In genomic region chr6:136520520-136520919, GRCh38 we compare ENCODE assay signal across 21 cellular contexts. TPM values are rescaled to one million over a fixed set of nuclear protein-coding genes. Genes with fewer than 3 reads are reported as not detected.
DNase-seq lines count a peak whose midpoint lies in the region; FAIRE-seq and TF ChIP-seq lines count a peak whose summit lies in the region.
"Had no signal": no experiment of that assay in that cellular context is flagged by ENCODE, and none has a peak within 500 bp of the region (broad histone marks: within the 10 kb centered on the region; RNA-seq: fewer than 3 reads in every experiment).

No MANE protein-coding gene starts in this region.

- no peak overlapping the region for H3K23ac ChIP-seq in H1 (ENCODE audit: insufficient read length)

- no peaks in the 10 kb centered on the region for H3K9me3 Mint-ChIP-seq in activated CD4-positive, alpha-beta memory T cell treated with anti-CD3 and anti-CD28 coated beads, Interleukin-2, amount 10 ng/mL, durations not matched to agents 7 days and 5 days

- H3K14ac ChIP-seq in H1 (ENCODE audit: insufficient read length) = peak overlapping the region; percentile 72

- no peak overlapping the region for H3K4ac ChIP-seq in H1 (replicated peaks; ENCODE audit: insufficient read length, low read depth, low read length)

- H4K5ac ChIP-seq in H1 (ENCODE audit: insufficient read length, low read depth, low read length) = no peak overlapping the region

- H3K56ac ChIP-seq in H1 (replicated peaks; ENCODE audit: insufficient read length, low read depth, low read length) = no peak overlapping the region

- no peak overlapping the region for H2BK120ac ChIP-seq in H1 (replicated peaks; ENCODE audit: low read depth, low read length)

- no peak overlapping the region for H4K8ac ChIP-seq in H1 (ENCODE audit: extremely low read depth, insufficient read depth, low read length)

- no peak for TF ChIP-seq EP300 in H1 (IDR thresholded peaks at IDR 0.05; ENCODE audit: borderline replicate concordance in 1 of 2, low read depth in 2 of 2, low read length in 2 of 2)

- peaks cover 14% of the 10 kb centered on the region; the same call in 1 of the 2 replicates for H3K79me1 ChIP-seq in H1 (ENCODE audit: low read depth, low read length)

- H3K27ac Mint-ChIP-seq in activated CD4-positive, alpha-beta memory T cell treated with anti-CD3 and anti-CD28 coated beads, Interleukin-2, amount 10 ng/mL, durations not matched to agents 7 days and 5 days = no peak overlapping the region

- H2BK20ac ChIP-seq in H1 (ENCODE audit: low read length) = no peak overlapping the region

- no peak overlapping the region for H3K4me3 ChIP-seq in H1 (ENCODE audit: extremely low read depth in 1 of 4, insufficient read depth in 2 of 4, low read depth in 3 of 4, low read length in 4 of 4)
- H3K4me3 ChIP-seq: GM12878, GM23248, K562 had no signal

- FAIRE-seq in H1 (lab: Jason Lieb, UNC) = no peak
- FAIRE-seq: A204.1, GM12878, K562 had no signal

- H3K79me2 ChIP-seq in H1 (ENCODE audit: control insufficient read depth in 1 of 2, insufficient read depth in 2 of 2, low read length in 2 of 2) = peaks cover 8 to 94% of the 10 kb centered on the region in 2 experiments; a peak in 3 of 4 replicates

- H3K4me1 ChIP-seq in H1 (replicated peaks in 1 of 4; ENCODE audit: control insufficient read depth in 3 of 4, insufficient read depth in 4 of 4, low read length in 3 of 4) = peaks cover 7 to 14% (median 11%) of the 10 kb centered on the region in 4 experiments; a peak in 6 of 7 replicates

- peaks cover 25% of the 10 kb centered on the region for H3K27me3 Mint-ChIP-seq in activated CD4-positive, alpha-beta memory T cell treated with anti-CD3 and anti-CD28 coated beads, Interleukin-2, amount 10 ng/mL, durations not matched to agents 7 days and 5 days

- 0 out of 2 replicates have a peak overlapping the region, but pooled peaks have one; percentile 19 for H2AK5ac ChIP-seq in H1 (ENCODE audit: low read depth, low read length)

- TF ChIP-seq POLR2A in H1 (IDR thresholded peaks at IDR 0.05; ENCODE audit: control extremely low read depth in 1 of 2, low read depth in 2 of 2, low read length in 2 of 2) = no peak

- H3K4me3 Mint-ChIP-seq in activated CD4-positive, alpha-beta memory T cell treated with anti-CD3 and anti-CD28 coated beads, Interleukin-2, amount 10 ng/mL, durations not matched to agents 7 days and 5 days = no peak overlapping the region

- H3K4me1 Mint-ChIP-seq in activated CD4-positive, alpha-beta memory T cell treated with anti-CD3 and anti-CD28 coated beads, Interleukin-2, amount 10 ng/mL, durations not matched to agents 7 days and 5 days = peaks cover 4% of the 10 kb centered on the region

- no peak for TF ChIP-seq RAD21 in H1 (IDR thresholded peaks at IDR 0.05 in 1 of 2, conservative IDR thresholded peaks at IDR 0.05 in 1 of 2; ENCODE audit: low read depth in 2 of 2, low read length in 2 of 2)

- no peak overlapping the region; the same call in 1 of the 2 replicates for H2BK12ac ChIP-seq in H1 (ENCODE audit: low read depth, low read length)

- DNase-seq in G401 (ENCODE audit: low spot score) (peak; percentile 53), SK-N-DZ (ENCODE audit: low spot score) (peak; percentile 13), H1 (ENCODE audit: low read depth in 1 of 2, low spot score in 2 of 2) (no peak), NCI-H345 treated with DMSO at 0.1 percent for 48 hours (lab: John Stamatoyannopoulos, UW; ENCODE audit: unreplicated experiment) (no peak), OCI-M1 (lab: John Stamatoyannopoulos, UW) (no peak), ACHN (no peak)
- no peak for DNase-seq in activated CD4-positive, alpha-beta memory T cell treated with anti-CD3 and anti-CD28 coated beads, Interleukin-2, amount 10 ng/mL, durations not matched to agents 7 days and 5 days
- DNase-seq: DND-41; GDM1; GM23248; NCI-H1048; NCI-H1436 treated with DMSO at 0.1 percent for 48 hours; NCI-H2081; NCI-H2227 treated with DMSO at 0.1 percent for 48 hours; NCI-H524 treated with DMSO at 0.1 percent for 48 hours; NK-92 treated with Interleukin-12 subunit alpha and Interleukin-12 subunit beta, amount 100 ng/mL, for 24 hours had no signal

- H2BK5ac ChIP-seq in H1 (ENCODE audit: low read depth, low read length) = 0 out of 2 replicates have a peak overlapping the region, but pooled peaks have one; percentile 54

- no peak overlapping the region for H3K4me2 ChIP-seq in H1 (ENCODE audit: insufficient read depth in 1 of 2, low read depth in 2 of 2, low read length in 2 of 2)

- H3K27me3 ChIP-seq in H1 (replicated peaks in 1 of 4; ENCODE audit: control insufficient read depth in 3 of 4, extremely low read depth in 1 of 4, insufficient read depth in 3 of 4, low read length in 3 of 4) (no peaks in the 10 kb centered on the region), layer of hippocampus (ENCODE audit: control insufficient read depth, insufficient read depth, low read length) (no peaks in the 10 kb centered on the region)

- H4K91ac ChIP-seq in H1 (replicated peaks; ENCODE audit: insufficient read length, low read length) = peak overlapping the region; percentile 76

- no peaks in the 10 kb centered on the region for H3K36me3 Mint-ChIP-seq in activated CD4-positive, alpha-beta memory T cell treated with anti-CD3 and anti-CD28 coated beads, Interleukin-2, amount 10 ng/mL, durations not matched to agents 7 days and 5 days (ENCODE audit: low read depth)

- no peaks in the 10 kb centered on the region for H3K36me3 ChIP-seq in H1 (ENCODE audit: control insufficient read depth in 2 of 4, insufficient read depth in 4 of 4, low read length in 3 of 4)

- POLR2A ChIA-PET in H1 (lab: Charles Lee; ENCODE audit: partially characterized antibody) = interaction anchor here (1.0 kb wide), 1 partner anchor 231 kb away, joined by 4 read pairs; the partner anchor contains the start of gene BCLAF1
- POLR2A ChIA-PET in activated CD4-positive, alpha-beta memory T cell treated with anti-CD3 and anti-CD28 coated beads, Interleukin-2, amount 10 ng/mL, durations not matched to agents 7 days and 5 days (lab: Charles Lee) = no interaction called here

- H3K9me3 ChIP-seq in H1 (ENCODE audit: insufficient read depth in 2 of 2, low read depth in 1 of 2, low read length in 1 of 2) = no peaks in the 10 kb centered on the region

- no peak overlapping the region for H2AFZ ChIP-seq in H1 (ENCODE audit: low read length)
- H2AFZ ChIP-seq: GM23248 had no signal

- in situ Hi-C loops in G401 (cut with HindIII; ENCODE audit: low sequenced_read_pairs) (no loop called here), ACHN (cut with HindIII; ENCODE audit: low pct_ligation_motif_present, low pct_unique_long_range_greater_than_20kb, low sequenced_read_pairs) (no loop called here)

- CTCF ChIA-PET in H1 (lab: Charles Lee; ENCODE audit: partially characterized antibody) = interaction anchor here (1.1 to 1.4 kb wide), 2 partner anchors 14 to 21 kb away, joined by 3 read pairs; no protein-coding TSS in a partner anchor
- CTCF ChIA-PET in activated CD4-positive, alpha-beta memory T cell treated with anti-CD3 and anti-CD28 coated beads, Interleukin-2, amount 10 ng/mL, durations not matched to agents 7 days and 5 days (lab: Charles Lee) = no interaction called here

- no peak overlapping the region for H3K9ac ChIP-seq in H1 (replicated peaks in 1 of 4; ENCODE audit: extremely low read depth in 1 of 4, low read depth in 3 of 4, low read length in 3 of 4)
- H3K9ac ChIP-seq: GM23248 had no signal

- H3K18ac ChIP-seq in H1 (ENCODE audit: extremely low read depth, low read length) = peak overlapping the region; percentile 64; the same call in 1 of the 2 replicates

- H4K20me1 ChIP-seq in H1 (replicated peaks in 1 of 2; ENCODE audit: control insufficient read depth in 1 of 2, insufficient read depth in 2 of 2, low read length in 2 of 2) = peaks cover 0 to under 1% of the 10 kb centered on the region in 2 experiments

- H2BK15ac ChIP-seq in H1 (ENCODE audit: low read length) = no peak overlapping the region; the same call in 1 of the 2 replicates

- H3K27ac ChIP-seq in H1 (ENCODE audit: low read depth, low read length) = no peak overlapping the region; the same call in 1 of the 2 replicates
- peak overlapping the region; percentile 90 for H3K27ac ChIP-seq in layer of hippocampus (ENCODE audit: low read depth, low read length)
- H3K27ac ChIP-seq: GM23248 had no signal

- TF ChIP-seq CTCF in H1 (IDR thresholded peaks at IDR 0.05; ENCODE audit: control extremely low read depth in 1 of 3, insufficient read depth in 1 of 3, low read depth in 1 of 3, low read length in 3 of 3) = no peak

- WGBS in H1 (ENCODE audit: extremely low coverage in 1 of 2, insufficient coverage in 1 of 2, insufficient read length in 1 of 2, insufficient replicate concordance in 2 of 2, low coverage in 1 of 2, low lambda C conversion rate in 2 of 2, missing lambda C conversion rate in 1 of 2), 2 experiments = 85% methylated on average over 3 of the region's 3 CpGs; no CpG with 5 or more reads in 1 of the 2 experiments

- no peaks in the 10 kb centered on the region for H3K23me2 ChIP-seq in H1 (ENCODE audit: low read depth, low read length)

TF ChIP-seq in H1, 55 proteins besides CTCF, POLR2A, EP300 and RAD21:
- no peak for TF ChIP-seq SUZ12 (IDR thresholded peaks at IDR 0.05; ENCODE audit: low read length)

RNA-seq across cellular contexts. Expression of gene MAP7, which starts 29.7 kb away (rescaled TPM):
- not detected in 2 replicates for total RNA-seq in G401 (2014; rRNA removed; shearing (Covaris generic))
- polyA plus RNA-seq in SK-N-DZ (2014; cell fraction: cytosol; rRNA removed) = 2.5 TPM in 2 replicates
- polyA plus RNA-seq in SK-N-DZ (2014; cell fraction: nucleus; rRNA removed) = 2.5 and 3.0 TPM in 2 replicates
- 66.9 and 67.0 TPM in 2 replicates for total RNA-seq in H1 (2021; fragmentation: NEBNext Ultra II Directional; extraction: Animal tissue kit (Norgen Biotek cat#: 25700))
- 13.5 and 15.0 TPM in 2 replicates for polyA plus RNA-seq in H1 (2011; rRNA removed)
- polyA plus RNA-seq in H1 (2011; cell fraction: cytosol; rRNA removed) = 20.4 TPM
- 32.0 TPM for polyA plus RNA-seq in H1 (2011; cell fraction: nucleus; rRNA removed)
- 41.9 to 51.0 TPM (median 46.3 TPM) in 4 replicates for polyA plus RNA-seq in H1 (2012, experiment 1 of 2)
- polyA plus RNA-seq in H1 (2012, experiment 2 of 2) = 6.3 TPM
- 52.7 TPM for polyA plus RNA-seq in H1 (2013, experiment 1 of 2)
- 52.0 TPM for polyA plus RNA-seq in H1 (2013, experiment 2 of 2)
- 17.3 and 17.8 TPM in 2 replicates for polyA minus RNA-seq in H1 (2011; rRNA and poly(A)+ RNA removed)
- 17.9 TPM for polyA minus RNA-seq in H1 (2011; cell fraction: cytosol; rRNA and poly(A)+ RNA removed)
- polyA minus RNA-seq in H1 (2011; cell fraction: nucleus; rRNA and poly(A)+ RNA removed) = 25.5 TPM
- 1 to 10 TPM; 1.4 to 1.8 TPM for total RNA-seq in activated CD4-positive, alpha-beta memory T cell treated with anti-CD3 and anti-CD28 coated beads, Interleukin-2, amount 10 ng/mL, durations not matched to agents 7 days and 5 days
- total RNA-seq: OCI-LY7 had no signal

Comparison
In these comparisons a context has a peak if more than half of its experiments do, and no peak if none do; other contexts are left out.
1. DNase-seq: peak in G401 (single experiment) and SK-N-DZ (single experiment); none in H1 (0 of 2), activated CD4-positive, alpha-beta memory T cell treated with anti-CD3 and anti-CD28 coated beads, Interleukin-2, amount 10 ng/mL, durations not matched to agents 7 days and 5 days (single experiment), NCI-H345 treated with DMSO at 0.1 percent for 48 hours (single experiment), OCI-M1 (single experiment) and ACHN (single experiment).
2. RNA of gene MAP7, which starts 29.7 kb away (total RNA-seq): 66.9 to 67.0 TPM in H1; 1.4 to 1.8 TPM in activated CD4-positive, alpha-beta memory T cell treated with anti-CD3 and anti-CD28 coated beads, Interleukin-2, amount 10 ng/mL, durations not matched to agents 7 days and 5 days and not detected in G401; every median in the first group is over 10 times any median in the second.